Comparison of ENCODE assay signal across 1 cellular context in genomic region chr16:2980227-2981176, GRCh38.
TF ChIP-seq lines count a peak whose summit lies in the region.

PKMYT1 (minus strand) TSS chr16:2980446; CDS start chr16:2979657, 789 bp downstream.

TF ChIP-seq in HepG2, 621 proteins besides CTCF, POLR2A, EP300 and RAD21 (continued from another document and continues in another):
- no peak for TF ChIP-seq KIAA2018 (CRISPR knock-in tag; IDR thresholded peaks at IDR 0.05; ENCODE audit: borderline replicate concordance)
- TF ChIP-seq, protein P1, sequence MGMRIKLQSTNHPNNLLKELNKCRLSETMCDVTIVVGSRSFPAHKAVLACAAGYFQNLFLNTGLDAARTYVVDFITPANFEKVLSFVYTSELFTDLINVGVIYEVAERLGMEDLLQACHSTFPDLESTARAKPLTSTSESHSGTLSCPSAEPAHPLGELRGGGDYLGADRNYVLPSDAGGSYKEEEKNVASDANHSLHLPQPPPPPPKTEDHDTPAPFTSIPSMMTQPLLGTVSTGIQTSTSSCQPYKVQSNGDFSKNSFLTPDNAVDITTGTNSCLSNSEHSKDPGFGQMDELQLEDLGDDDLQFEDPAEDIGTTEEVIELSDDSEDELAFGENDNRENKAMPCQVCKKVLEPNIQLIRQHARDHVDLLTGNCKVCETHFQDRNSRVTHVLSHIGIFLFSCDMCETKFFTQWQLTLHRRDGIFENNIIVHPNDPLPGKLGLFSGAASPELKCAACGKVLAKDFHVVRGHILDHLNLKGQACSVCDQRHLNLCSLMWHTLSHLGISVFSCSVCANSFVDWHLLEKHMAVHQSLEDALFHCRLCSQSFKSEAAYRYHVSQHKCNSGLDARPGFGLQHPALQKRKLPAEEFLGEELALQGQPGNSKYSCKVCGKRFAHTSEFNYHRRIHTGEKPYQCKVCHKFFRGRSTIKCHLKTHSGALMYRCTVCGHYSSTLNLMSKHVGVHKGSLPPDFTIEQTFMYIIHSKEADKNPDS (CRISPR knock-in tag; IDR thresholded peaks at IDR 0.05), result 0 out of 2 replicates have a peak, but pooled peaks have one; percentile 26
- 0 out of 2 replicates have a peak, but pooled peaks have one; percentile 35 for TF ChIP-seq ZNF30 (CRISPR knock-in tag; IDR thresholded peaks at IDR 0.05)
- TF ChIP-seq ARNT2 (CRISPR knock-in tag; IDR thresholded peaks at IDR 0.05; ENCODE audit: low read depth), result peak; percentile 54; the same call in 1 of the 2 replicates
- no peak for TF ChIP-seq ZNF337 (CRISPR knock-in tag; IDR thresholded peaks at IDR 0.05; ENCODE audit: borderline replicate concordance, low read depth)
- 0 out of 2 replicates have a peak, but pooled peaks have one; percentile 67 for TF ChIP-seq HES4 (CRISPR knock-in tag; IDR thresholded peaks at IDR 0.05; ENCODE audit: borderline replicate concordance)
- no peak for TF ChIP-seq ZNF407 (CRISPR knock-in tag; IDR thresholded peaks at IDR 0.05; ENCODE audit: not compliant biosample characterization)
- no peak for TF ChIP-seq ZSCAN12 (CRISPR knock-in tag; IDR thresholded peaks at IDR 0.05)
- peak; percentile 58 for TF ChIP-seq NFYC (CRISPR knock-in tag; IDR thresholded peaks at IDR 0.05)
- peak; percentile 21; the same call in 1 of the 2 replicates for TF ChIP-seq ZNF431 (CRISPR knock-in tag; IDR thresholded peaks at IDR 0.05; ENCODE audit: borderline replicate concordance, low read depth)
- no peak for TF ChIP-seq ATAD3A (CRISPR knock-in tag; IDR thresholded peaks at IDR 0.05)
- TF ChIP-seq, protein P2, sequence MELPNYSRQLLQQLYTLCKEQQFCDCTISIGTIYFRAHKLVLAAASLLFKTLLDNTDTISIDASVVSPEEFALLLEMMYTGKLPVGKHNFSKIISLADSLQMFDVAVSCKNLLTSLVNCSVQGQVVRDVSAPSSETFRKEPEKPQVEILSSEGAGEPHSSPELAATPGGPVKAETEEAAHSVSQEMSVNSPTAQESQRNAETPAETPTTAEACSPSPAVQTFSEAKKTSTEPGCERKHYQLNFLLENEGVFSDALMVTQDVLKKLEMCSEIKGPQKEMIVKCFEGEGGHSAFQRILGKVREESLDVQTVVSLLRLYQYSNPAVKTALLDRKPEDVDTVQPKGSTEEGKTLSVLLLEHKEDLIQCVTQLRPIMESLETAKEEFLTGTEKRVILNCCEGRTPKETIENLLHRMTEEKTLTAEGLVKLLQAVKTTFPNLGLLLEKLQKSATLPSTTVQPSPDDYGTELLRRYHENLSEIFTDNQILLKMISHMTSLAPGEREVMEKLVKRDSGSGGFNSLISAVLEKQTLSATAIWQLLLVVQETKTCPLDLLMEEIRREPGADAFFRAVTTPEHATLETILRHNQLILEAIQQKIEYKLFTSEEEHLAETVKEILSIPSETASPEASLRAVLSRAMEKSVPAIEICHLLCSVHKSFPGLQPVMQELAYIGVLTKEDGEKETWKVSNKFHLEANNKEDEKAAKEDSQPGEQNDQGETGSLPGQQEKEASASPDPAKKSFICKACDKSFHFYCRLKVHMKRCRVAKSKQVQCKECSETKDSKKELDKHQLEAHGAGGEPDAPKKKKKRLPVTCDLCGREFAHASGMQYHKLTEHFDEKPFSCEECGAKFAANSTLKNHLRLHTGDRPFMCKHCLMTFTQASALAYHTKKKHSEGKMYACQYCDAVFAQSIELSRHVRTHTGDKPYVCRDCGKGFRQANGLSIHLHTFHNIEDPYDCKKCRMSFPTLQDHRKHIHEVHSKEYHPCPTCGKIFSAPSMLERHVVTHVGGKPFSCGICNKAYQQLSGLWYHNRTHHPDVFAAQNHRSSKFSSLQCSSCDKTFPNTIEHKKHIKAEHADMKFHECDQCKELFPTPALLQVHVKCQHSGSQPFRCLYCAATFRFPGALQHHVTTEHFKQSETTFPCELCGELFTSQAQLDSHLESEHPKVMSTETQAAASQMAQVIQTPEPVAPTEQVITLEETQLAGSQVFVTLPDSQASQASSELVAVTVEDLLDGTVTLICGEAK (IDR thresholded peaks at IDR 0.05), result no peak
- TF ChIP-seq, protein P2 (CRISPR knock-in tag; IDR thresholded peaks at IDR 0.05), result peak; percentile 57
- no peak for TF ChIP-seq MZF1 (CRISPR knock-in tag; IDR thresholded peaks at IDR 0.05; ENCODE audit: borderline replicate concordance)
- TF ChIP-seq KDM3A (CRISPR knock-in tag; IDR thresholded peaks at IDR 0.05; ENCODE audit: low read depth), result 0 out of 2 replicates have a peak, but pooled peaks have one; percentile 8
- peak; percentile 92 for TF ChIP-seq POLR2G (IDR thresholded peaks at IDR 0.05; ENCODE audit: low read depth, low read length)
- peak; percentile 31 for TF ChIP-seq TEAD3 (CRISPR knock-in tag; optimal IDR thresholded peaks at IDR 0.05; ENCODE audit: borderline replicate concordance)
- TF ChIP-seq PHF8 (CRISPR knock-in tag; IDR thresholded peaks at IDR 0.05), result peak; percentile 92
- peak; percentile 84; the same call in 1 of the 3 replicates for TF ChIP-seq MXI1 (IDR thresholded peaks at IDR 0.05; ENCODE audit: borderline replicate concordance, low read depth, low read length)
- no peak for TF ChIP-seq ZNF20 (CRISPR knock-in tag; IDR thresholded peaks at IDR 0.05)
- peak; percentile 49; the same call in 1 of the 2 replicates for TF ChIP-seq ZNF547 (CRISPR knock-in tag; IDR thresholded peaks at IDR 0.05)
- no peak for TF ChIP-seq NFRKB (IDR thresholded peaks at IDR 0.05)
- peak; percentile 83; the same call in 1 of the 2 replicates for TF ChIP-seq SIN3A (IDR thresholded peaks at IDR 0.05; ENCODE audit: borderline replicate concordance, low read depth, low read length)
- TF ChIP-seq REL (CRISPR knock-in tag; conservative IDR thresholded peaks at IDR 0.05), result 0 out of 2 replicates have a peak, but pooled peaks have one; percentile 48
- TF ChIP-seq RBFOX2 (IDR thresholded peaks at IDR 0.05; ENCODE audit: low read depth, low read length), result peak; percentile 98
- peak; percentile 45 for TF ChIP-seq ETV5 (CRISPR knock-in tag; IDR thresholded peaks at IDR 0.05; ENCODE audit: borderline replicate concordance)
